ENCODE assay signal across 1 cellular context in the genomic region with DNA sequence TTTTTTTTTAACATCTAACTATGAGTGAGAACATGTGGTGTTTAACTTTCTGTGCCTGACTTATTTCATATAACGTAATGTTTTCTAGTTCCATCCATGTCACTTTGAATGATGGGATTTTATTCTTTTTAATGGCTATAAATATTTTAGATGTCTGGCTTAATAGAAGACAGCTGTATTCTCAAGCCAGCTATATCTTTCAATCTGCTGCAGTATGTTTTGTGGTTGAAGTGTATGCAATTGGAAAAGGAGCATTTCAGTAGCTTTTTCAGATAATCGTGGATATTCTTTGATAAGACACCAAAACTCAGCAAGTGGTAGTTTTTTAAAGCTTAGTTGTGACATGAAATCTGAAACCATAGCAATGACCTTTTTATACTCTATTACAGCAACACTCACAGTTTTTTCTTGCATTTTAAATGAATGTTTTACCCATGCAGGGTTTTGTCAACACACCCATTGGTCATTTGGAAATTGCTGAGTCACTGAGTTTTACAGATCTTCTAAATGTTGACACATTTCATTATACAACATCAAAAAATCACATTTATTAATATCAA.
TF ChIP-seq lines count a peak whose summit lies in the region.

No MANE protein-coding gene starts in this region.

TF ChIP-seq in HEK293, 187 proteins besides CTCF, POLR2A, EP300 and RAD21 (continues in another document):
- TF ChIP-seq MZF1 (tag by site-specific recombination; IDR thresholded peaks at IDR 0.05; ENCODE audit: borderline replicate concordance) (no peak), KLF1 (tag by site-specific recombination; IDR thresholded peaks at IDR 0.05) (no peak), ZNF324 (tag by site-specific recombination; IDR thresholded peaks at IDR 0.05) (no peak), SETDB1 (IDR thresholded peaks at IDR 0.05; ENCODE audit: insufficient read length, low read length) (peak; percentile 21), FEZF1 (tag by site-specific recombination; IDR thresholded peaks at IDR 0.05) (peak; percentile 42), OVOL3 (tag by site-specific recombination; IDR thresholded peaks at IDR 0.05) (no peak), ZIC2 (tag by site-specific recombination; IDR thresholded peaks at IDR 0.05) (no peak), ZNF560 (tag by site-specific recombination; IDR thresholded peaks at IDR 0.05; ENCODE audit: borderline replicate concordance) (no peak), ZNF341 (tag by site-specific recombination; IDR thresholded peaks at IDR 0.05; ENCODE audit: low read depth) (no peak), ZBTB7A (tag by site-specific recombination; IDR thresholded peaks at IDR 0.05; ENCODE audit: low read depth) (no peak), ZNF354C (tag by site-specific recombination; IDR thresholded peaks at IDR 0.05; ENCODE audit: borderline replicate concordance, low read depth) (no peak), ZBTB17 (tag by site-specific recombination; IDR thresholded peaks at IDR 0.05) (no peak), ZNF169 (tag by site-specific recombination; IDR thresholded peaks at IDR 0.05) (no peak), ZNF214 (tag by site-specific recombination; IDR thresholded peaks at IDR 0.05; ENCODE audit: borderline replicate concordance) (no peak), ZNF626 (tag by site-specific recombination; IDR thresholded peaks at IDR 0.05) (no peak), ZBTB8A (tag by site-specific recombination; IDR thresholded peaks at IDR 0.05) (peak; percentile 25; the same call in 1 of the 2 replicates), SCRT1 (tag by site-specific recombination; IDR thresholded peaks at IDR 0.05; ENCODE audit: borderline replicate concordance) (no peak), ZNF350 (tag by site-specific recombination; IDR thresholded peaks at IDR 0.05) (no peak), ZNF501 (tag by site-specific recombination; IDR thresholded peaks at IDR 0.05) (no peak), ZNF596 (tag by site-specific recombination; IDR thresholded peaks at IDR 0.05) (no peak), ZNF544 (tag by site-specific recombination; IDR thresholded peaks at IDR 0.05) (no peak), KLF10 (tag by site-specific recombination; IDR thresholded peaks at IDR 0.05) (0 out of 2 replicates have a peak, but pooled peaks have one; percentile 31), KLF16 (tag by site-specific recombination; IDR thresholded peaks at IDR 0.05) (no peak), ZNF473 (tag by site-specific recombination; IDR thresholded peaks at IDR 0.05) (no peak), GFI1B (tag by site-specific recombination; IDR thresholded peaks at IDR 0.05) (no peak), ZNF530 (tag by site-specific recombination; IDR thresholded peaks at IDR 0.05; ENCODE audit: low read depth) (no peak)
- TF ChIP-seq, protein P1, sequence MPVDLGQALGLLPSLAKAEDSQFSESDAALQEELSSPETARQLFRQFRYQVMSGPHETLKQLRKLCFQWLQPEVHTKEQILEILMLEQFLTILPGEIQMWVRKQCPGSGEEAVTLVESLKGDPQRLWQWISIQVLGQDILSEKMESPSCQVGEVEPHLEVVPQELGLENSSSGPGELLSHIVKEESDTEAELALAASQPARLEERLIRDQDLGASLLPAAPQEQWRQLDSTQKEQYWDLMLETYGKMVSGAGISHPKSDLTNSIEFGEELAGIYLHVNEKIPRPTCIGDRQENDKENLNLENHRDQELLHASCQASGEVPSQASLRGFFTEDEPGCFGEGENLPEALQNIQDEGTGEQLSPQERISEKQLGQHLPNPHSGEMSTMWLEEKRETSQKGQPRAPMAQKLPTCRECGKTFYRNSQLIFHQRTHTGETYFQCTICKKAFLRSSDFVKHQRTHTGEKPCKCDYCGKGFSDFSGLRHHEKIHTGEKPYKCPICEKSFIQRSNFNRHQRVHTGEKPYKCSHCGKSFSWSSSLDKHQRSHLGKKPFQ (tag by site-specific recombination; IDR thresholded peaks at IDR 0.05): no peak
- TF ChIP-seq, protein P2, sequence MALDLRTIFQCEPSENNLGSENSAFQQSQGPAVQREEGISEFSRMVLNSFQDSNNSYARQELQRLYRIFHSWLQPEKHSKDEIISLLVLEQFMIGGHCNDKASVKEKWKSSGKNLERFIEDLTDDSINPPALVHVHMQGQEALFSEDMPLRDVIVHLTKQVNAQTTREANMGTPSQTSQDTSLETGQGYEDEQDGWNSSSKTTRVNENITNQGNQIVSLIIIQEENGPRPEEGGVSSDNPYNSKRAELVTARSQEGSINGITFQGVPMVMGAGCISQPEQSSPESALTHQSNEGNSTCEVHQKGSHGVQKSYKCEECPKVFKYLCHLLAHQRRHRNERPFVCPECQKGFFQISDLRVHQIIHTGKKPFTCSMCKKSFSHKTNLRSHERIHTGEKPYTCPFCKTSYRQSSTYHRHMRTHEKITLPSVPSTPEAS (tag by site-specific recombination; IDR thresholded peaks at IDR 0.05): no peak
- TF ChIP-seq, protein P3, sequence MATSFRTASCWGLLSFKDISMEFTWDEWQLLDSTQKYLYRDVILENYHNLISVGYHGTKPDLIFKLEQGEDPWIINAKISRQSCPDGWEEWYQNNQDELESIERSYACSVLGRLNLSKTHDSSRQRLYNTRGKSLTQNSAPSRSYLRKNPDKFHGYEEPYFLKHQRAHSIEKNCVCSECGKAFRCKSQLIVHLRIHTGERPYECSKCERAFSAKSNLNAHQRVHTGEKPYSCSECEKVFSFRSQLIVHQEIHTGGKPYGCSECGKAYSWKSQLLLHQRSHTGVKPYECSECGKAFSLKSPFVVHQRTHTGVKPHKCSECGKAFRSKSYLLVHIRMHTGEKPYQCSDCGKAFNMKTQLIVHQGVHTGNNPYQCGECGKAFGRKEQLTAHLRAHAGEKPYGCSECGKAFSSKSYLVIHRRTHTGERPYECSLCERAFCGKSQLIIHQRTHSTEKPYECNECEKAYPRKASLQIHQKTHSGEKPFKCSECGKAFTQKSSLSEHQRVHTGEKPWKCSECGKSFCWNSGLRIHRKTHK (tag by site-specific recombination; IDR thresholded peaks at IDR 0.05): no peak
- TF ChIP-seq, protein P4, sequence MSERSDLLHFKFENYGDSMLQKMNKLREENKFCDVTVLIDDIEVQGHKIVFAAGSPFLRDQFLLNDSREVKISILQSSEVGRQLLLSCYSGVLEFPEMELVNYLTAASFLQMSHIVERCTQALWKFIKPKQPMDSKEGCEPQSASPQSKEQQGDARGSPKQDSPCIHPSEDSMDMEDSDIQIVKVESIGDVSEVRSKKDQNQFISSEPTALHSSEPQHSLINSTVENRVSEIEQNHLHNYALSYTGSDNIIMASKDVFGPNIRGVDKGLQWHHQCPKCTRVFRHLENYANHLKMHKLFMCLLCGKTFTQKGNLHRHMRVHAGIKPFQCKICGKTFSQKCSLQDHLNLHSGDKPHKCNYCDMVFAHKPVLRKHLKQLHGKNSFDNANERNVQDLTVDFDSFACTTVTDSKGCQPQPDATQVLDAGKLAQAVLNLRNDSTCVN (tag by site-specific recombination; optimal IDR thresholded peaks at IDR 0.05): no peak
- TF ChIP-seq, protein P5, sequence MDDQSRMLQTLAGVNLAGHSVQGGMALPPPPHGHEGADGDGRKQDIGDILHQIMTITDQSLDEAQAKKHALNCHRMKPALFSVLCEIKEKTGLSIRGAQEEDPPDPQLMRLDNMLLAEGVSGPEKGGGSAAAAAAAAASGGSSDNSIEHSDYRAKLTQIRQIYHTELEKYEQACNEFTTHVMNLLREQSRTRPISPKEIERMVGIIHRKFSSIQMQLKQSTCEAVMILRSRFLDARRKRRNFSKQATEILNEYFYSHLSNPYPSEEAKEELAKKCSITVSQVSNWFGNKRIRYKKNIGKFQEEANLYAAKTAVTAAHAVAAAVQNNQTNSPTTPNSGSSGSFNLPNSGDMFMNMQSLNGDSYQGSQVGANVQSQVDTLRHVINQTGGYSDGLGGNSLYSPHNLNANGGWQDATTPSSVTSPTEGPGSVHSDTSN (CRISPR knock-in tag; IDR thresholded peaks at IDR 0.05): no peak
- TF ChIP-seq, protein P6, sequence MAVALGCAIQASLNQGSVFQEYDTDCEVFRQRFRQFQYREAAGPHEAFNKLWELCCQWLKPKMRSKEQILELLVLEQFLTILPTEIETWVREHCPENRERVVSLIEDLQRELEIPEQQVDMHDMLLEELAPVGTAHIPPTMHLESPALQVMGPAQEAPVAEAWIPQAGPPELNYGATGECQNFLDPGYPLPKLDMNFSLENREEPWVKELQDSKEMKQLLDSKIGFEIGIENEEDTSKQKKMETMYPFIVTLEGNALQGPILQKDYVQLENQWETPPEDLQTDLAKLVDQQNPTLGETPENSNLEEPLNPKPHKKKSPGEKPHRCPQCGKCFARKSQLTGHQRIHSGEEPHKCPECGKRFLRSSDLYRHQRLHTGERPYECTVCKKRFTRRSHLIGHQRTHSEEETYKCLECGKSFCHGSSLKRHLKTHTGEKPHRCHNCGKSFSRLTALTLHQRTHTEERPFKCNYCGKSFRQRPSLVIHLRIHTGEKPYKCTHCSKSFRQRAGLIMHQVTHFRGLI (tag by site-specific recombination; IDR thresholded peaks at IDR 0.05): no peak
- TF ChIP-seq, protein P7, sequence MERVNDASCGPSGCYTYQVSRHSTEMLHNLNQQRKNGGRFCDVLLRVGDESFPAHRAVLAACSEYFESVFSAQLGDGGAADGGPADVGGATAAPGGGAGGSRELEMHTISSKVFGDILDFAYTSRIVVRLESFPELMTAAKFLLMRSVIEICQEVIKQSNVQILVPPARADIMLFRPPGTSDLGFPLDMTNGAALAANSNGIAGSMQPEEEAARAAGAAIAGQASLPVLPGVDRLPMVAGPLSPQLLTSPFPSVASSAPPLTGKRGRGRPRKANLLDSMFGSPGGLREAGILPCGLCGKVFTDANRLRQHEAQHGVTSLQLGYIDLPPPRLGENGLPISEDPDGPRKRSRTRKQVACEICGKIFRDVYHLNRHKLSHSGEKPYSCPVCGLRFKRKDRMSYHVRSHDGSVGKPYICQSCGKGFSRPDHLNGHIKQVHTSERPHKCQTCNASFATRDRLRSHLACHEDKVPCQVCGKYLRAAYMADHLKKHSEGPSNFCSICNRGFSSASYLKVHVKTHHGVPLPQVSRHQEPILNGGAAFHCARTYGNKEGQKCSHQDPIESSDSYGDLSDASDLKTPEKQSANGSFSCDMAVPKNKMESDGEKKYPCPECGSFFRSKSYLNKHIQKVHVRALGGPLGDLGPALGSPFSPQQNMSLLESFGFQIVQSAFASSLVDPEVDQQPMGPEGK (tag by site-specific recombination; IDR thresholded peaks at IDR 0.05): no peak
- TF ChIP-seq, protein P8, sequence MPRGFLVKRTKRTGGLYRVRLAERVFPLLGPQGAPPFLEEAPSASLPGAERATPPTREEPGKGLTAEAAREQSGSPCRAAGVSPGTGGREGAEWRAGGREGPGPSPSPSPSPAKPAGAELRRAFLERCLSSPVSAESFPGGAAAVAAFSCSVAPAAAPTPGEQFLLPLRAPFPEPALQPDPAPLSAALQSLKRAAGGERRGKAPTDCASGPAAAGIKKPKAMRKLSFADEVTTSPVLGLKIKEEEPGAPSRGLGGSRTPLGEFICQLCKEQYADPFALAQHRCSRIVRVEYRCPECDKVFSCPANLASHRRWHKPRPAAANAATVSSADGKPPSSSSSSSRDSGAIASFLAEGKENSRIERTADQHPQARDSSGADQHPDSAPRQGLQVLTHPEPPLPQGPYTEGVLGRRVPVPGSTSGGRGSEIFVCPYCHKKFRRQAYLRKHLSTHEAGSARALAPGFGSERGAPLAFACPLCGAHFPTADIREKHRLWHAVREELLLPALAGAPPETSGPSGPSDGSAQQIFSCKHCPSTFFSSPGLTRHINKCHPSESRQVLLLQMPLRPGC (tag by site-specific recombination; IDR thresholded peaks at IDR 0.05): no peak
- TF ChIP-seq, protein P9, sequence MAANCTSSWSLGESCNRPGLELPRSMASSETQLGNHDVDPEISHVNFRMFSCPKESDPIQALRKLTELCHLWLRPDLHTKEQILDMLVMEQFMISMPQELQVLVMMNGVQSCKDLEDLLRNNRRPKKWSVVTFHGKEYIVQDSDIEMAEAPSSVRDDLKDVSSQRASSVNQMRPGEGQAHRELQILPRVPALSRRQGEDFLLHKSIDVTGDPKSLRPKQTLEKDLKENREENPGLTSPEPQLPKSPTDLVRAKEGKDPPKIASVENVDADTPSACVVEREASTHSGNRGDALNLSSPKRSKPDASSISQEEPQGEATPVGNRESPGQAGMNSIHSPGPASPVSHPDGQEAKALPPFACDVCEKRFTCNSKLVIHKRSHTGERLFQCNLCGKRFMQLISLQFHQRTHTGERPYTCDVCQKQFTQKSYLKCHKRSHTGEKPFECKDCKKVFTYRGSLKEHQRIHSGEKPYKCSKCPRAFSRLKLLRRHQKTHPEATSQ (tag by site-specific recombination; IDR thresholded peaks at IDR 0.05): no peak
- TF ChIP-seq, protein P10, sequence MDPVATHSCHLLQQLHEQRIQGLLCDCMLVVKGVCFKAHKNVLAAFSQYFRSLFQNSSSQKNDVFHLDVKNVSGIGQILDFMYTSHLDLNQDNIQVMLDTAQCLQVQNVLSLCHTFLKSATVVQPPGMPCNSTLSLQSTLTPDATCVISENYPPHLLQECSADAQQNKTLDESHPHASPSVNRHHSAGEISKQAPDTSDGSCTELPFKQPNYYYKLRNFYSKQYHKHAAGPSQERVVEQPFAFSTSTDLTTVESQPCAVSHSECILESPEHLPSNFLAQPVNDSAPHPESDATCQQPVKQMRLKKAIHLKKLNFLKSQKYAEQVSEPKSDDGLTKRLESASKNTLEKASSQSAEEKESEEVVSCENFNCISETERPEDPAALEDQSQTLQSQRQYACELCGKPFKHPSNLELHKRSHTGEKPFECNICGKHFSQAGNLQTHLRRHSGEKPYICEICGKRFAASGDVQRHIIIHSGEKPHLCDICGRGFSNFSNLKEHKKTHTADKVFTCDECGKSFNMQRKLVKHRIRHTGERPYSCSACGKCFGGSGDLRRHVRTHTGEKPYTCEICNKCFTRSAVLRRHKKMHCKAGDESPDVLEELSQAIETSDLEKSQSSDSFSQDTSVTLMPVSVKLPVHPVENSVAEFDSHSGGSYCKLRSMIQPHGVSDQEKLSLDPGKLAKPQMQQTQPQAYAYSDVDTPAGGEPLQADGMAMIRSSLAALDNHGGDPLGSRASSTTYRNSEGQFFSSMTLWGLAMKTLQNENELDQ (tag by site-specific recombination; IDR thresholded peaks at IDR 0.05; ENCODE audit: low read depth): no peak
- TF ChIP-seq, protein P11, sequence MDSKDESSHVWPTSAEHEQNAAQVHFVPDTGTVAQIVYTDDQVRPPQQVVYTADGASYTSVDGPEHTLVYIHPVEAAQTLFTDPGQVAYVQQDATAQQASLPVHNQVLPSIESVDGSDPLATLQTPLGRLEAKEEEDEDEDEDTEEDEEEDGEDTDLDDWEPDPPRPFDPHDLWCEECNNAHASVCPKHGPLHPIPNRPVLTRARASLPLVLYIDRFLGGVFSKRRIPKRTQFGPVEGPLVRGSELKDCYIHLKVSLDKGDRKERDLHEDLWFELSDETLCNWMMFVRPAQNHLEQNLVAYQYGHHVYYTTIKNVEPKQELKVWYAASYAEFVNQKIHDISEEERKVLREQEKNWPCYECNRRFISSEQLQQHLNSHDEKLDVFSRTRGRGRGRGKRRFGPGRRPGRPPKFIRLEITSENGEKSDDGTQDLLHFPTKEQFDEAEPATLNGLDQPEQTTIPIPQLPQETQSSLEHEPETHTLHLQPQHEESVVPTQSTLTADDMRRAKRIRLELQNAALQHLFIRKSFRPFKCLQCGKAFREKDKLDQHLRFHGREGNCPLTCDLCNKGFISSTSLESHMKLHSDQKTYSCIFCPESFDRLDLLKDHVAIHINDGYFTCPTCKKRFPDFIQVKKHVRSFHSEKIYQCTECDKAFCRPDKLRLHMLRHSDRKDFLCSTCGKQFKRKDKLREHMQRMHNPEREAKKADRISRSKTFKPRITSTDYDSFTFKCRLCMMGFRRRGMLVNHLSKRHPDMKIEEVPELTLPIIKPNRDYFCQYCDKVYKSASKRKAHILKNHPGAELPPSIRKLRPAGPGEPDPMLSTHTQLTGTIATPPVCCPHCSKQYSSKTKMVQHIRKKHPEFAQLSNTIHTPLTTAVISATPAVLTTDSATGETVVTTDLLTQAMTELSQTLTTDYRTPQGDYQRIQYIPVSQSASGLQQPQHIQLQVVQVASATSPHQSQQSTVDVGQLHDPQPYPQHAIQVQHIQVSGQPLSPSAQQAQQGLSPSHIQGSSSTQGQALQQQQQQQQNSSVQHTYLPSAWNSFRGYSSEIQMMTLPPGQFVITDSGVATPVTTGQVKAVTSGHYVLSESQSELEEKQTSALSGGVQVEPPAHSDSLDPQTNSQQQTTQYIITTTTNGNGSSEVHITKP (tag by site-specific recombination; IDR thresholded peaks at IDR 0.05): no peak
